ENCODE assay signal across 1 cellular context in genomic region chr2:185473838-185474237, GRCh38.
TF ChIP-seq lines count a peak whose summit lies in the region.

No MANE protein-coding gene starts in this region.

TF ChIP-seq in HepG2, 621 proteins besides CTCF, POLR2A, EP300 and RAD21 (continued from another document):
- TF ChIP-seq ZBTB37 (CRISPR knock-in tag; IDR thresholded peaks at IDR 0.05) (no peak), ZNF292 (CRISPR knock-in tag; IDR thresholded peaks at IDR 0.05; ENCODE audit: borderline replicate concordance, low read depth) (no peak), NR1H2 (CRISPR knock-in tag; IDR thresholded peaks at IDR 0.05; ENCODE audit: borderline replicate concordance, low read depth) (no peak), ZNF557 (CRISPR knock-in tag; IDR thresholded peaks at IDR 0.05) (no peak), NFIB (CRISPR knock-in tag; IDR thresholded peaks at IDR 0.05; ENCODE audit: borderline replicate concordance) (no peak), ARID2 (CRISPR knock-in tag; IDR thresholded peaks at IDR 0.05; ENCODE audit: borderline replicate concordance) (no peak), ZBTB8A (CRISPR knock-in tag; IDR thresholded peaks at IDR 0.05; ENCODE audit: borderline replicate concordance, low read depth) (no peak)
